Comparison of ENCODE assay signal across 23 cellular contexts in genomic region chr17:19399750-19400450, GRCh38. TPM values are rescaled to one million over a fixed set of nuclear protein-coding genes. Genes with fewer than 3 reads are reported as not detected.
DNase-seq lines count a peak whose midpoint lies in the region; ATAC-seq and TF ChIP-seq lines count a peak whose summit lies in the region.
"Had no signal": no experiment of that assay in that cellular context is flagged by ENCODE, and none has a peak within 500 bp of the region (broad histone marks: within the 10 kb centered on the region; RNA-seq: fewer than 3 reads in every experiment).

No MANE protein-coding gene starts in this region.

- H3K36me3 ChIP-seq in transverse colon = no peaks in the 10 kb centered on the region

- no peak for TF ChIP-seq CTCF in transverse colon (IDR thresholded peaks at IDR 0.05)

- in situ Hi-C loops in transverse colon (cut with MboI; ENCODE audit: low pct_ligation_motif_present in 1 of 4, low pct_unique_long_range_greater_than_20kb in 1 of 4, low sequenced_read_pairs in 3 of 4) = no loop called here

- H3K27me3 ChIP-seq in transverse colon = no peaks in the 10 kb centered on the region

- no peak for TF ChIP-seq EP300 in transverse colon (IDR thresholded peaks at IDR 0.05; ENCODE audit: low read depth)

- H3K4me1 ChIP-seq in transverse colon = peaks cover 27 to 56% (median 36%) of the 10 kb centered on the region in 4 donors

- no peak for TF ChIP-seq POLR2A in transverse colon (IDR thresholded peaks at IDR 0.05)

- intact Hi-C loops in Right ventricle myocardium inferior (cut with DNase I) (no loop called here), left cardiac atrium (cut with DNase I) (no loop called here), transverse colon (cut with DNase I; ENCODE audit: low total_unique reads) (no loop called here), left colon (cut with DNase I, micrococcal nuclease) (no loop called here)

- ATAC-seq in Right ventricle myocardium inferior = no peak
- no peak for ATAC-seq in left cardiac atrium
- ATAC-seq in left colon = no peak

- H3K9me3 ChIP-seq in transverse colon = no peaks in the 10 kb centered on the region

- DNase-seq in Right ventricle myocardium inferior (ENCODE audit: missing footprints) (peak; percentile 64), left cardiac atrium (no peak), islet precursor cell (peak; percentile 10), myocyte (ENCODE audit: low read depth) (peak; percentile 40), transverse colon (no peak), NCI-H2171 (lab: John Stamatoyannopoulos, UW) (no peak), left colon (no peak), cerebellar nuclear complex (lab: John Stamatoyannopoulos, UW) (no peak)
- DNase-seq: DMS79, H7, KBM-7, MM.1S, NCI-H1048, NCI-H1417 treated with DMSO at 0.1 percent for 48 hours, NCI-H187, NCI-H2227 treated with DMSO at 0.1 percent for 48 hours, NCI-H510A treated with DMSO at 0.1 percent for 48 hours, NCI-H748 treated with DMSO at 0.1 percent for 48 hours, PC-9, RPMI8226, SHP77 treated with DMSO at 0.1 percent for 48 hours had no signal

- H3K4me3 ChIP-seq in transverse colon = no peak overlapping the region
- H3K4me3 ChIP-seq: PC-9 had no signal

- H3K27ac ChIP-seq in transverse colon = peak overlapping the region; percentile 3 to 88 (median 26)
- H3K27ac ChIP-seq: C4-2B had no signal

- WGBS in transverse colon (ENCODE audit: low coverage in 1 of 2), 2 donors = 81 to 100% methylated on average over 1 to 3 of the region's 3 CpGs

RNA-seq across cellular contexts. Expression of gene RNF112, which starts 11.1 kb away (rescaled TPM):
- total RNA-seq in Right ventricle myocardium inferior (3.5 TPM), left cardiac atrium (1 to 10 TPM; 2.5 to 6.8 TPM), myocyte (0.05 TPM in 1 of 2 replicates, not detected in the other), transverse colon (1 to 10 TPM; 2.2 to 7.2 (median 3.9) TPM), left colon (1 to 10 TPM; 4.0 to 4.6 TPM)
- 0.24 TPM for polyA plus RNA-seq in myocyte (2012)
- total RNA-seq: HT-29 had no signal

RNA-seq across cellular contexts. Expression of gene MFAP4, which starts 12.9 kb away (rescaled TPM):
- 53.5 TPM for total RNA-seq in Right ventricle myocardium inferior
- 100 to 1,000 TPM in 1 of 2 donors, 10 to 100 TPM in 1; 44.8 to 104 TPM for total RNA-seq in left cardiac atrium
- total RNA-seq in myocyte = 8.9 and 15.7 TPM in 2 replicates
- polyA plus RNA-seq in myocyte (2012) = 21.4 TPM
- total RNA-seq in transverse colon = 10 to 100 TPM; 39.7 to 67.3 (median 51.5) TPM
- total RNA-seq in left colon = 10 to 100 TPM; 12.9 to 68.6 TPM
- total RNA-seq: HT-29, PC-9 had no signal

RNA-seq across cellular contexts. Expression of gene MAPK7, which starts 21.6 kb away (rescaled TPM):
- 13.0 TPM for total RNA-seq in Right ventricle myocardium inferior
- 10 to 100 TPM; 13.8 to 15.1 TPM for total RNA-seq in left cardiac atrium
- 5.2 and 6.9 TPM in 2 replicates for total RNA-seq in myocyte
- 23.1 TPM for polyA plus RNA-seq in myocyte (2012)
- 100 to 1,000 TPM in 1 of 4 donors, 10 to 100 TPM in 3; 15.3 to 112 (median 48.3) TPM for total RNA-seq in transverse colon
- 10 to 100 TPM; 42.5 to 47.4 TPM for total RNA-seq in left colon

RNA-seq across cellular contexts. Expression of gene B9D1, which starts 37.4 kb away (rescaled TPM):
- total RNA-seq in Right ventricle myocardium inferior = 5.3 TPM
- 1 to 10 TPM; 7.3 to 8.4 TPM for total RNA-seq in left cardiac atrium
- total RNA-seq in myocyte = 13.9 and 14.0 TPM in 2 replicates
- 40.0 TPM for polyA plus RNA-seq in myocyte (2012)
- 10 to 100 TPM in 2 of 4 donors, 1 to 10 TPM in 2; 6.0 to 17.6 (median 9.5) TPM for total RNA-seq in transverse colon
- total RNA-seq in left colon = 1 to 10 TPM; 7.1 to 7.3 TPM

Comparison
In these comparisons a context has a peak if more than half of its experiments do, and no peak if none do; other contexts are left out.
1. DNase-seq: peak in Right ventricle myocardium inferior (single experiment), islet precursor cell (single experiment) and myocyte (single experiment); none in left cardiac atrium (single experiment), transverse colon (single experiment), NCI-H2171 (single experiment), left colon (0 of 2) and cerebellar nuclear complex (0 of 2).